In genomic region chr1:193060938-193061337, GRCh38 we compare ENCODE assay signal across 8 cellular contexts. TPM values are rescaled to one million over a fixed set of nuclear protein-coding genes. Genes with fewer than 3 reads are reported as not detected.
A peak's percentile ranks its signal among the peaks of the same experiment; 100 is the strongest.
DNase-seq lines count a peak whose midpoint lies in the region; ATAC-seq and TF ChIP-seq lines count a peak whose summit lies in the region.

No MANE protein-coding gene starts in this region.

- intact Hi-C loops in natural killer cell (cut with micrococcal nuclease) = no loop called here

- peaks cover 63 to 80% of the 10 kb centered on the region in 2 donors for H3K4me1 Mint-ChIP-seq in natural killer cell

- H3K4me3 Mint-ChIP-seq in natural killer cell = peak overlapping the region; percentile 98

- TF ChIP-seq CTCF in NB4 (IDR thresholded peaks at IDR 0.05; ENCODE audit: low read depth, low read length) (no peak), cardiac fibroblast (IDR thresholded peaks at IDR 0.05; ENCODE audit: low read depth, low read length) (no peak), natural killer cell (IDR thresholded peaks at IDR 0.05) (no peak)

- H3K9me3 Mint-ChIP-seq in natural killer cell = no peaks in the 10 kb centered on the region

- TF ChIP-seq POLR2A in NB4 (IDR thresholded peaks at IDR 0.05; ENCODE audit: extremely low read depth, insufficient read length) = no peak

- ATAC-seq in natural killer cell = no peak
- ATAC-seq in GM18519 (IDR thresholded peaks at IDR 0.05; ENCODE audit: low FRiP score, unreplicated experiment) = no peak
- ATAC-seq in GM19452 (IDR thresholded peaks at IDR 0.05; ENCODE audit: unreplicated experiment) = no peak

- H3K4me3 ChIP-seq in NB4 (ENCODE audit: low read depth, low read length) (peak overlapping the region; percentile 99), cardiac fibroblast (replicated peaks in 1 of 2; ENCODE audit: low read depth in 2 of 2, low read length in 2 of 2) (peak overlapping the region; percentile 78 to 97)

- no peaks in the 10 kb centered on the region for H3K36me3 Mint-ChIP-seq in natural killer cell

- no peaks in the 10 kb centered on the region for H3K27me3 Mint-ChIP-seq in natural killer cell (ENCODE audit: low read depth in 2 of 2)

- peak; percentile 4 for DNase-seq in NCI-H1694 treated with DMSO at 0.1 percent for 48 hours (lab: John Stamatoyannopoulos, UW)
- DNase-seq in NCI-H1694 (lab: John Stamatoyannopoulos, UW) = no peak
- DNase-seq in NB4 (ENCODE audit: low read depth) = peak; percentile 58
- DNase-seq in cardiac fibroblast (ENCODE audit: low read depth in 2 of 2) = peak; percentile 12 to 23
- DNase-seq in natural killer cell = no peak
- DNase-seq in UCSD-AML1 (lab: John Stamatoyannopoulos, UW; ENCODE audit: unreplicated experiment) = no peak

- peak overlapping the region; percentile 98 for H3K27ac Mint-ChIP-seq in natural killer cell

RNA-seq across cellular contexts. Expression of gene RO60, which starts 1.5 kb away (rescaled TPM):
- 10 to 100 TPM; 74.3 to 95.5 (median 78.9) TPM for total RNA-seq in natural killer cell

RNA-seq across cellular contexts. Expression of gene UCHL5, which starts 1.8 kb away (rescaled TPM):
- total RNA-seq in natural killer cell = 10 to 100 TPM; 44.3 to 53.9 (median 51.9) TPM

RNA-seq across cellular contexts. Expression of gene GLRX2, which starts 44.3 kb away (rescaled TPM):
- total RNA-seq in natural killer cell = 10 to 100 TPM in 1 of 3 donors, 1 to 10 TPM in 2; 7.7 to 11.3 (median 9.5) TPM

Comparison
In these comparisons a context has a peak if more than half of its experiments do, and no peak if none do; other contexts are left out.
1. DNase-seq: peak in NCI-H1694 treated with DMSO at 0.1 percent for 48 hours (single experiment), NB4 (single experiment) and cardiac fibroblast (2 of 2); none in NCI-H1694 (single experiment), natural killer cell (single experiment) and UCSD-AML1 (single experiment).